ENCODE assay signal across 21 cellular contexts in the genomic region with DNA sequence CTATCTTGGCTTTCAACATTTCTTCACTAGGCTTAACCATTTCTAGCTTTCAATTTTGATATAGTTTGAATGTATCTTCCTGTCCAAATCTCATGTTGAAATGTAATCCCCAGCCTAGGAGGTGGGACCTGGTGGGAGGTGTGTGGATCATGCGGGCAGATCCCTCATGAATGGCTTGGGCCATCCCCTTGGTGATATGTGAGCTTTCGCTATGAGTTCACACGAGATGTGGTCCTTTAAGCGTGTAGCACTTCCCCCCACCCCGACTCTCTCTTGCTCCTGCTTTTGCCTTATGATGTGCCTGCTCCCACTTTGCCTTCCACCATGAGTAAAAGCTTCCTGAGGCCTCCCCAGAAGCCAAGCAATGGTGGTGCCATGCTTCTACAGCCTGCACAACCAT. TPM values are rescaled to one million over a fixed set of nuclear protein-coding genes. Genes with fewer than 3 reads are reported as not detected.
A peak's percentile ranks its signal among the peaks of the same experiment; 100 is the strongest.
DNase-seq lines count a peak whose midpoint lies in the region; ATAC-seq and TF ChIP-seq lines count a peak whose summit lies in the region.
"Had no signal": no experiment of that assay in that cellular context is flagged by ENCODE, and none has a peak within 500 bp of the region (broad histone marks: within the 10 kb centered on the region; RNA-seq: fewer than 3 reads in every experiment).

No MANE protein-coding gene starts in this region.

- peaks cover 2% of the 10 kb centered on the region for H3K27me3 Mint-ChIP-seq in activated T-cell treated with anti-CD3 and anti-CD28 coated beads, Interleukin-2, amount 50 U/mL, for 4 hours (ENCODE audit: low read depth)
- H3K27me3 Mint-ChIP-seq: memory B cell; stimulated activated naive CD8-positive, alpha-beta T cell treated with anti-CD3 and anti-CD28 coated beads, Interleukin-15, Interleukin-2, amounts not matched to agents 100 ng/mL and 50 ng/mL, for 24 hours had no signal

- DNase-seq in erythroblast (lab: John Stamatoyannopoulos, UW) (no peak), Right ventricle myocardium superior (no peak)
- DNase-seq in activated T-cell treated with anti-CD3 and anti-CD28 coated beads, Interleukin-2, amount 50 U/mL, for 4 hours = no peak
- DNase-seq: ACHN; activated naive CD4-positive, alpha-beta T cell treated with anti-CD3 and anti-CD28 coated beads, Interleukin-2, amount 10 ng/mL, durations not matched to agents 7 days and 5 days; Kasumi-1; kidney; natural killer cell; NCI-H1092; NCI-H2081 treated with DMSO at 0.1 percent for 48 hours; posterior cingulate gyrus; stimulated activated CD4-positive, alpha-beta T cell treated with anti-CD3 and anti-CD28 coated beads, Interleukin-1b, Interleukin-23, amount 100 ng/mL, for 48 hours; trophoblast cell had no signal

- TF ChIP-seq POLR2A in erythroblast (IDR thresholded peaks at IDR 0.05; ENCODE audit: low read length) = no peak

- peaks cover 3% of the 10 kb centered on the region for H3K36me3 Mint-ChIP-seq in activated T-cell treated with anti-CD3 and anti-CD28 coated beads, Interleukin-2, amount 50 U/mL, for 4 hours (ENCODE audit: insufficient read depth)
- H3K36me3 Mint-ChIP-seq: activated naive CD4-positive, alpha-beta T cell treated with anti-CD3 and anti-CD28 coated beads, Interleukin-2, amount 10 ng/mL, durations not matched to agents 7 days and 5 days; CD14-positive monocyte; natural killer cell had no signal

- peaks cover 9% of the 10 kb centered on the region for H3K9me3 Mint-ChIP-seq in activated T-cell treated with anti-CD3 and anti-CD28 coated beads, Interleukin-2, amount 50 U/mL, for 4 hours

- ATAC-seq in GM18519 (IDR thresholded peaks at IDR 0.05; ENCODE audit: low FRiP score, unreplicated experiment) = peak; percentile 64
- peak; percentile 79 for ATAC-seq in GM21447 (IDR thresholded peaks at IDR 0.05; ENCODE audit: unreplicated experiment)
- peak; percentile 85 for ATAC-seq in HG02840 (IDR thresholded peaks at IDR 0.05; ENCODE audit: low FRiP score, unreplicated experiment)
- ATAC-seq in HG03571 (IDR thresholded peaks at IDR 0.05; ENCODE audit: unreplicated experiment) = peak; percentile 68
- ATAC-seq in SK-N-SH treated with all-trans-retinoic acid at 6 μM for 48 hours = no peak
- no peak for ATAC-seq in Right ventricle myocardium superior (ENCODE audit: poor library complexity)
- ATAC-seq in activated T-cell treated with anti-CD3 and anti-CD28 coated beads, Interleukin-2, amount 50 U/mL, for 4 hours = no peak
- ATAC-seq: natural killer cell had no signal

- no peaks in the 10 kb centered on the region for H3K4me1 Mint-ChIP-seq in activated T-cell treated with anti-CD3 and anti-CD28 coated beads, Interleukin-2, amount 50 U/mL, for 4 hours (ENCODE audit: low read depth)
- H3K4me1 Mint-ChIP-seq: activated naive CD4-positive, alpha-beta T cell treated with anti-CD3 and anti-CD28 coated beads, Interleukin-2, amount 10 ng/mL, durations not matched to agents 7 days and 5 days; natural killer cell had no signal

- H3K4me3 Mint-ChIP-seq in activated T-cell treated with anti-CD3 and anti-CD28 coated beads, Interleukin-2, amount 50 U/mL, for 4 hours = no peak overlapping the region
- H3K4me3 Mint-ChIP-seq: activated naive CD4-positive, alpha-beta T cell treated with anti-CD3 and anti-CD28 coated beads, Interleukin-2, amount 10 ng/mL, durations not matched to agents 7 days and 5 days; CD14-positive monocyte; memory B cell; natural killer cell; stimulated activated naive CD8-positive, alpha-beta T cell treated with anti-CD3 and anti-CD28 coated beads, Interleukin-15, Interleukin-2, amounts not matched to agents 100 ng/mL and 50 ng/mL, for 24 hours had no signal

- intact Hi-C loops in Right ventricle myocardium superior (cut with DNase I) = no loop called here

TF ChIP-seq in SK-N-SH treated with all-trans-retinoic acid at 6 μM for 48 hours, 23 proteins besides CTCF, POLR2A, EP300 and RAD21:
- TF ChIP-seq, protein P1, sequence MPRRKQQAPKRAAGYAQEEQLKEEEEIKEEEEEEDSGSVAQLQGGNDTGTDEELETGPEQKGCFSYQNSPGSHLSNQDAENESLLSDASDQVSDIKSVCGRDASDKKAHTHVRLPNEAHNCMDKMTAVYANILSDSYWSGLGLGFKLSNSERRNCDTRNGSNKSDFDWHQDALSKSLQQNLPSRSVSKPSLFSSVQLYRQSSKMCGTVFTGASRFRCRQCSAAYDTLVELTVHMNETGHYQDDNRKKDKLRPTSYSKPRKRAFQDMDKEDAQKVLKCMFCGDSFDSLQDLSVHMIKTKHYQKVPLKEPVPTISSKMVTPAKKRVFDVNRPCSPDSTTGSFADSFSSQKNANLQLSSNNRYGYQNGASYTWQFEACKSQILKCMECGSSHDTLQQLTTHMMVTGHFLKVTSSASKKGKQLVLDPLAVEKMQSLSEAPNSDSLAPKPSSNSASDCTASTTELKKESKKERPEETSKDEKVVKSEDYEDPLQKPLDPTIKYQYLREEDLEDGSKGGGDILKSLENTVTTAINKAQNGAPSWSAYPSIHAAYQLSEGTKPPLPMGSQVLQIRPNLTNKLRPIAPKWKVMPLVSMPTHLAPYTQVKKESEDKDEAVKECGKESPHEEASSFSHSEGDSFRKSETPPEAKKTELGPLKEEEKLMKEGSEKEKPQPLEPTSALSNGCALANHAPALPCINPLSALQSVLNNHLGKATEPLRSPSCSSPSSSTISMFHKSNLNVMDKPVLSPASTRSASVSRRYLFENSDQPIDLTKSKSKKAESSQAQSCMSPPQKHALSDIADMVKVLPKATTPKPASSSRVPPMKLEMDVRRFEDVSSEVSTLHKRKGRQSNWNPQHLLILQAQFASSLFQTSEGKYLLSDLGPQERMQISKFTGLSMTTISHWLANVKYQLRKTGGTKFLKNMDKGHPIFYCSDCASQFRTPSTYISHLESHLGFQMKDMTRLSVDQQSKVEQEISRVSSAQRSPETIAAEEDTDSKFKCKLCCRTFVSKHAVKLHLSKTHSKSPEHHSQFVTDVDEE (CRISPR knock-in tag; IDR thresholded peaks at IDR 0.05) = no peak
- no peak for TF ChIP-seq ZNF8 (CRISPR knock-in tag; IDR thresholded peaks at IDR 0.05)
- TF ChIP-seq RARB (CRISPR knock-in tag; IDR thresholded peaks at IDR 0.05) = no peak
- TF ChIP-seq CSDC2 (CRISPR knock-in tag; IDR thresholded peaks at IDR 0.05) = no peak
- TF ChIP-seq TOX (CRISPR knock-in tag; IDR thresholded peaks at IDR 0.05; ENCODE audit: borderline replicate concordance) = no peak
- TF ChIP-seq, protein P2, sequence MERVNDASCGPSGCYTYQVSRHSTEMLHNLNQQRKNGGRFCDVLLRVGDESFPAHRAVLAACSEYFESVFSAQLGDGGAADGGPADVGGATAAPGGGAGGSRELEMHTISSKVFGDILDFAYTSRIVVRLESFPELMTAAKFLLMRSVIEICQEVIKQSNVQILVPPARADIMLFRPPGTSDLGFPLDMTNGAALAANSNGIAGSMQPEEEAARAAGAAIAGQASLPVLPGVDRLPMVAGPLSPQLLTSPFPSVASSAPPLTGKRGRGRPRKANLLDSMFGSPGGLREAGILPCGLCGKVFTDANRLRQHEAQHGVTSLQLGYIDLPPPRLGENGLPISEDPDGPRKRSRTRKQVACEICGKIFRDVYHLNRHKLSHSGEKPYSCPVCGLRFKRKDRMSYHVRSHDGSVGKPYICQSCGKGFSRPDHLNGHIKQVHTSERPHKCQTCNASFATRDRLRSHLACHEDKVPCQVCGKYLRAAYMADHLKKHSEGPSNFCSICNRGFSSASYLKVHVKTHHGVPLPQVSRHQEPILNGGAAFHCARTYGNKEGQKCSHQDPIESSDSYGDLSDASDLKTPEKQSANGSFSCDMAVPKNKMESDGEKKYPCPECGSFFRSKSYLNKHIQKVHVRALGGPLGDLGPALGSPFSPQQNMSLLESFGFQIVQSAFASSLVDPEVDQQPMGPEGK (CRISPR knock-in tag; IDR thresholded peaks at IDR 0.05; ENCODE audit: borderline replicate concordance) = no peak
- TF ChIP-seq PPARA (CRISPR knock-in tag; IDR thresholded peaks at IDR 0.05; ENCODE audit: borderline replicate concordance) = no peak
- no peak for TF ChIP-seq SNAI2 (CRISPR knock-in tag; IDR thresholded peaks at IDR 0.05)
- TF ChIP-seq ISL1 (CRISPR knock-in tag; IDR thresholded peaks at IDR 0.05) = no peak
- no peak for TF ChIP-seq ZFP3 (CRISPR knock-in tag; IDR thresholded peaks at IDR 0.05)
- TF ChIP-seq ESRRG (CRISPR knock-in tag; IDR thresholded peaks at IDR 0.05) = no peak
- no peak for TF ChIP-seq ZFP30 (CRISPR knock-in tag; IDR thresholded peaks at IDR 0.05)

RNA-seq across cellular contexts. Expression of a gene that starts 40.6 kb away (rescaled TPM):
- 27.7 TPM for total RNA-seq in Right ventricle myocardium superior
- 10 to 100 TPM; 56.6 to 60.6 (median 56.9) TPM for total RNA-seq in activated T-cell treated with anti-CD3 and anti-CD28 coated beads, Interleukin-2, amount 50 U/mL, for 4 hours

RNA-seq across cellular contexts. Expression of a gene that starts 46.4 kb away (rescaled TPM):
- 41.6 TPM for total RNA-seq in Right ventricle myocardium superior
- total RNA-seq in activated T-cell treated with anti-CD3 and anti-CD28 coated beads, Interleukin-2, amount 50 U/mL, for 4 hours = 1 to 10 TPM; 1.1 to 1.5 (median 1.4) TPM

Comparison
In these comparisons a context has a peak if more than half of its experiments do, and no peak if none do; other contexts are left out.
1. ATAC-seq: peak in GM18519 (single experiment), GM21447 (single experiment), HG02840 (single experiment) and HG03571 (single experiment); none in SK-N-SH treated with all-trans-retinoic acid at 6 μM for 48 hours (single experiment), Right ventricle myocardium superior (single experiment) and activated T-cell treated with anti-CD3 and anti-CD28 coated beads, Interleukin-2, amount 50 U/mL, for 4 hours (0 of 2).
2. RNA of a gene that starts 46.4 kb away (total RNA-seq): 41.6 TPM in Right ventricle myocardium superior (single experiment); 1.1 to 1.5 TPM in activated T-cell treated with anti-CD3 and anti-CD28 coated beads, Interleukin-2, amount 50 U/mL, for 4 hours; every median in the first group is over 10 times any median in the second.